In the genomic region with DNA sequence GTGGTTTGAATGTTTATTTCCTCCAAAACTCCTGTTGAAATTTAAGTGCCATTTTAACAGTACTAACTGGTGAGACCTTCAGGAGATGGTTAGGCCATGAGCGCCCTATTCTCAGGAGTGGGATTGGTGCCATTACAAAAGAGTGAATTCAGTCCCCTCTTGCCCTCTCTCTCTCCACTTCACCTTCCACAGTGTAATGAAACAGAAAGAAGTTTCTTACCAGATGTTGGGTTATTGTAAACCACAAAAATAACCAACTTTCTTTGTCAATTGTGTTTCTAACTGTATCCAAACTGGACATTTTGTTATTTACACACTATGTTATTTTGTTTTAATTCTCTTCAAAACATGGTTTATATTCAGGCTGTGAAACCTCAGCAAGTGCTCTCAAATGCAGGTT, we compare ENCODE assay signal across 18 cellular contexts.
DNase-seq lines count a peak whose midpoint lies in the region; TF ChIP-seq lines count a peak whose summit lies in the region.
"Had no signal": no experiment of that assay in that cellular context is flagged by ENCODE, and none has a peak within 500 bp of the region (broad histone marks: within the 10 kb centered on the region; RNA-seq: fewer than 3 reads in every experiment).

No MANE protein-coding gene starts in this region.

- peak overlapping the region; percentile 91 for H2AFZ ChIP-seq in SU-DHL-6 (ENCODE audit: low read depth, low read length, severe bottlenecking)

- H3K4me2 ChIP-seq in SU-DHL-6 (ENCODE audit: low read depth, low read length, poor library complexity, severe bottlenecking), result peak overlapping the region; percentile 13
- H3K4me2 ChIP-seq: BLaER1 had no signal

- peak; percentile 25 for DNase-seq in MV-4-11 (lab: John Stamatoyannopoulos, UW)
- DNase-seq in choroid plexus epithelial cell (ENCODE audit: low read depth), result peak; percentile 1
- no peak for DNase-seq in GM10266 (ENCODE audit: extremely low spot score)
- no peak for DNase-seq in cerebellar nuclear complex (lab: John Stamatoyannopoulos, UW)
- DNase-seq in ecto neural progenitor cell (ENCODE audit: low spot score), result no peak
- DNase-seq: CD4-positive, CD25-positive, alpha-beta regulatory T cell; CD8-positive, alpha-beta T cell; DMS 273 treated with DMSO at 0.1 percent for 48 hours; DMS79; EL; GDM1; GOT3; HFFc6 had no signal

- H3K4me3 ChIP-seq in SU-DHL-6 (ENCODE audit: insufficient read depth, low read length, poor library complexity, severe bottlenecking) (no peak overlapping the region), choroid plexus epithelial cell (ENCODE audit: low read depth, low read length) (no peak overlapping the region)
- H3K4me3 ChIP-seq: BLaER1, HAP-1 had no signal

- H3K27me3 ChIP-seq in SU-DHL-6 (ENCODE audit: low read length), result no peaks in the 10 kb centered on the region
- H3K27me3 ChIP-seq: BLaER1 had no signal

- H3K9ac ChIP-seq in SU-DHL-6 (ENCODE audit: low read length), result no peak overlapping the region
- H3K9ac ChIP-seq: BLaER1 had no signal

- H3F3A ChIP-seq in SU-DHL-6 (ENCODE audit: insufficient read depth), result no peaks in the 10 kb centered on the region

- no peaks in the 10 kb centered on the region for H3K79me2 ChIP-seq in SU-DHL-6 (ENCODE audit: insufficient read depth, low read length)

- H4K20me1 ChIP-seq in SU-DHL-6 (ENCODE audit: low read depth, low read length), result no peaks in the 10 kb centered on the region
- H4K20me1 ChIP-seq: BLaER1 had no signal

- TF ChIP-seq CTCF in SU-DHL-6 (IDR thresholded peaks at IDR 0.05; ENCODE audit: insufficient read depth, low read length, poor library complexity, severe bottlenecking), result no peak
- no peak for TF ChIP-seq CTCF in choroid plexus epithelial cell (conservative IDR thresholded peaks at IDR 0.05; ENCODE audit: low read depth, low read length)
- TF ChIP-seq CTCF in GM10266 (IDR thresholded peaks at IDR 0.05; ENCODE audit: control insufficient read depth, insufficient read depth, low read depth, missing control alignments), result no peak

- H3K36me3 ChIP-seq in SU-DHL-6 (ENCODE audit: low read length), result 0 out of 2 replicates have a peak, but pooled peaks cover 2% of the 10 kb centered on the region
- H3K36me3 ChIP-seq: BLaER1, HAP-1 had no signal

- no peak overlapping the region for H3K27ac ChIP-seq in SU-DHL-6 (ENCODE audit: low read depth, low read length)
- H3K27ac ChIP-seq: BLaER1, C4-2B had no signal

- H3K9me2 ChIP-seq in SU-DHL-6 (replicated peaks; ENCODE audit: insufficient read depth, low read length), result no peaks in the 10 kb centered on the region; the same call in 1 of the 2 replicates

- H3K9me3 ChIP-seq in SU-DHL-6 (ENCODE audit: insufficient read depth, low read length), result peaks cover 7% of the 10 kb centered on the region; the same call in 1 of the 2 replicates
- H3K9me3 ChIP-seq: BLaER1, Caco-2, HAP-1 had no signal

Comparison
In these comparisons a context has a peak if more than half of its experiments do, and no peak if none do; other contexts are left out.
1. DNase-seq: peak in MV-4-11 (single experiment) and choroid plexus epithelial cell (single experiment); none in GM10266 (single experiment), cerebellar nuclear complex (0 of 2) and ecto neural progenitor cell (single experiment).